Comparison of ENCODE assay signal across 24 cellular contexts in the genomic region with DNA sequence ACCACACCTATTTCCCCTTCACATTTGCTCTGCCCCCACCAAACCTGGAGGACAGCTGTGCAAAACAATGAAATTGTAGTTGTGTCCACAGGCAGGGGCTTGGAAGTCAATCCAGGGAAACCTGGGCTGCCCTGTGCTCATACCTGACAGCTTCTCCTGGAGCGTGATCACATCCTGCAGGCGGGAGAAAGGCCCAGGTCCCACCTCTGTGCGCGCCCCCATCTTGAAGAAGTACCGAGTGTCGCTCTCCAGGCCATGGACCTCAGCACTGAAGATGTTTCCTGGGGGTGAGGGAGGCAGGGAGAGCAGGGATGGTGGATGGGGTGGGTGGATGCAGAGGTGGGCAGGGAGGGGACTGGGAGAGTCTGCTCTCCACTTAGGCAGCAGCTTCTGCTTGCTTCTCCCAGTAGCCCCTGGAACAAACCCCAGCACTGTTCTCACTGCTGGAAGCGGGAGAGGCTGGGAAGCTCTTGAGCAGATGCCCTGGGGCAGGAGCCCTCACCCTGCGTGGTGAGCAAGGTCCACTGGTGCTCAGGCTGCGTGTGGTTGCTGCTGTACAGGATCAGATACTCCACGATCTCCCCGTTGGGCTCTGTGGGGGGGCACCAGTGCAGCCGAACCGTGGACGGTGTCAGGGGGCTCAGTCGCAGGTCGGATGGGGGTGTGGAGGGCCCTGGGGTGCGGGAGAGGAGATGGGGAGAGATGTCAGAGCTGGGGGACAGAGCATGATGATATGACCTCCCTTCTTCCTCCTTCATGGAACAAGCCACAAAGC. TPM values are rescaled to one million over a fixed set of nuclear protein-coding genes. Genes with fewer than 3 reads are reported as not detected.
A peak's percentile ranks its signal among the peaks of the same experiment; 100 is the strongest.
DNase-seq lines count a peak whose midpoint lies in the region; ATAC-seq and TF ChIP-seq lines count a peak whose summit lies in the region.
"Had no signal": no experiment of that assay in that cellular context is flagged by ENCODE, and none has a peak within 500 bp of the region (broad histone marks: within the 10 kb centered on the region; RNA-seq: fewer than 3 reads in every experiment).

No MANE protein-coding gene starts in this region.

- no peak for TF ChIP-seq EP300 in esophagus muscularis mucosa (IDR thresholded peaks at IDR 0.05)

- no peak for TF ChIP-seq POLR2A in esophagus muscularis mucosa (IDR thresholded peaks at IDR 0.05; ENCODE audit: low read depth)

- H3K27ac ChIP-seq in left ventricle myocardium inferior (replicated peaks) (no peak overlapping the region), right cardiac atrium (ENCODE audit: low read length) (no peak overlapping the region), lower lobe of right lung (no peak overlapping the region), esophagus muscularis mucosa (replicated peaks in 1 of 4) (no peak overlapping the region)
- H3K27ac ChIP-seq: A549; BLaER1 treated with 17β-estradiol and CSF1 and Interleukin-3, amounts not matched to agents 10 nM and 100 nM had no signal

- no peak overlapping the region for H3K4me3 Mint-ChIP-seq in chondrocyte (ENCODE audit: unreplicated experiment)
- H3K4me3 Mint-ChIP-seq: CD14-positive monocyte; CD4-positive, alpha-beta T cell; GM23338 had no signal

- H3K36me3 Mint-ChIP-seq in chondrocyte (ENCODE audit: low read depth): peaks cover 27% of the 10 kb centered on the region
- H3K36me3 Mint-ChIP-seq: CD14-positive monocyte had no signal

- peaks cover 9% of the 10 kb centered on the region for H3K4me1 Mint-ChIP-seq in chondrocyte (ENCODE audit: low read depth)

- H3K9me3 ChIP-seq in left ventricle myocardium inferior (replicated peaks): no peaks in the 10 kb centered on the region
- H3K9me3 ChIP-seq in right cardiac atrium (ENCODE audit: control insufficient read depth, low read length): no peaks in the 10 kb centered on the region
- no peaks in the 10 kb centered on the region for H3K9me3 ChIP-seq in lower lobe of right lung
- no peaks in the 10 kb centered on the region for H3K9me3 ChIP-seq in esophagus muscularis mucosa
- H3K9me3 ChIP-seq: A549; BE2C; BLaER1 treated with 17β-estradiol and CSF1 and Interleukin-3, amounts not matched to agents 10 nM and 100 nM; Caco-2; HAP-1 had no signal

- H3K36me3 ChIP-seq in left ventricle myocardium inferior: no peaks in the 10 kb centered on the region
- no peaks in the 10 kb centered on the region for H3K36me3 ChIP-seq in lower lobe of right lung
- H3K36me3 ChIP-seq in esophagus muscularis mucosa: no peaks in the 10 kb centered on the region
- H3K36me3 ChIP-seq: BE2C; BLaER1 treated with 17β-estradiol and CSF1 and Interleukin-3, amounts not matched to agents 10 nM and 100 nM; HAP-1 had no signal

- H3K27me3 Mint-ChIP-seq in chondrocyte (ENCODE audit: low read depth): no peaks in the 10 kb centered on the region

- intact Hi-C loops in left ventricle myocardium inferior (cut with micrococcal nuclease): loop anchor here (5.0 kb wide), 1 partner anchor 71 kb away; no protein-coding TSS in a partner anchor
- intact Hi-C loops in right cardiac atrium (cut with DNase I): no loop called here
- intact Hi-C loops in lower lobe of right lung (cut with DNase I): no loop called here
- intact Hi-C loops in esophagus muscularis mucosa (cut with DNase I): no loop called here

- peak; percentile 2 for DNase-seq in left ventricle myocardium inferior
- no peak for DNase-seq in right cardiac atrium
- peak; percentile 91 for DNase-seq in chondrocyte (ENCODE audit: low spot score)
- DNase-seq in lower lobe of right lung: peak; percentile 40
- DNase-seq in COLO829 (ENCODE audit: low spot score): no peak
- no peak for DNase-seq in esophagus muscularis mucosa (ENCODE audit: extremely low spot score)
- DNase-seq: 8988T; ACHN; AML-193; BE2C; Caco-2; CD4-positive, alpha-beta T cell; DMS153; DMS79; EL; GDM1 had no signal

- ATAC-seq in right cardiac atrium (no peak), lower lobe of right lung (no peak), GM18498 (IDR thresholded peaks at IDR 0.05; ENCODE audit: unreplicated experiment) (no peak)
- ATAC-seq: A549, GM12878, GM23338 had no signal

- H3K9me3 Mint-ChIP-seq in chondrocyte (ENCODE audit: low read depth): no peaks in the 10 kb centered on the region
- H3K9me3 Mint-ChIP-seq: CD4-positive, alpha-beta T cell; GM23338 had no signal

- H3K27me3 ChIP-seq in left ventricle myocardium inferior (ENCODE audit: low read depth) (peaks cover 4% of the 10 kb centered on the region), right cardiac atrium (ENCODE audit: control insufficient read depth, insufficient read depth) (no peaks in the 10 kb centered on the region), lower lobe of right lung (ENCODE audit: low read depth) (no peaks in the 10 kb centered on the region), esophagus muscularis mucosa (peaks cover 0 to 5% (median 0%) of the 10 kb centered on the region in 4 donors)
- H3K27me3 ChIP-seq: BE2C had no signal

- H3K4me1 ChIP-seq in left ventricle myocardium inferior (peaks cover 36% of the 10 kb centered on the region), right cardiac atrium (ENCODE audit: control insufficient read depth, insufficient read depth, low read length) (no peaks in the 10 kb centered on the region), lower lobe of right lung (peaks cover 15% of the 10 kb centered on the region), esophagus muscularis mucosa (peaks cover 21 to 24% (median 22%) of the 10 kb centered on the region in 4 donors)

- no peak overlapping the region for H3K27ac Mint-ChIP-seq in chondrocyte (ENCODE audit: unreplicated experiment)
- H3K27ac Mint-ChIP-seq: CD14-positive monocyte; CD4-positive, alpha-beta T cell; GM23338 had no signal

- TF ChIP-seq CTCF in left ventricle myocardium inferior (IDR thresholded peaks at IDR 0.05; ENCODE audit: borderline replicate concordance) (no peak), chondrocyte (IDR thresholded peaks at IDR 0.05) (no peak), lower lobe of right lung (IDR thresholded peaks at IDR 0.05) (no peak), esophagus muscularis mucosa (IDR thresholded peaks at IDR 0.05) (no peak)

- WGBS in right cardiac atrium: 89% methylated on average over 17 of the region's 17 CpGs
- whole genome bisulfite sequencing in esophagus muscularis mucosa: 89% methylated on average over 13 of the region's 17 CpGs

- H3K4me3 ChIP-seq in left ventricle myocardium inferior (no peak overlapping the region), right cardiac atrium (ENCODE audit: low read length) (no peak overlapping the region), lower lobe of right lung (no peak overlapping the region), esophagus muscularis mucosa (no peak overlapping the region)
- H3K4me3 ChIP-seq: A549; BLaER1 treated with 17β-estradiol and CSF1 and Interleukin-3, amounts not matched to agents 10 nM and 100 nM; GM12878; GM23338; HAP-1 had no signal

RNA-seq across cellular contexts. Expression of a gene that starts 10.7 kb away (rescaled TPM):
- total RNA-seq in left ventricle myocardium inferior (0.16 TPM), right cardiac atrium (under 1 TPM in 2 of 4 donors, not detected in 2; 0.09 to 0.14 TPM), chondrocyte (0.13 to 0.31 TPM (median 0.27 TPM) in 3 replicates), lower lobe of right lung (not detected), esophagus muscularis mucosa (under 1 TPM in 1 of 4 donors, not detected in 3; 0.17 TPM)
- 0.09 TPM for polyA plus RNA-seq in right cardiac atrium
- total RNA-seq: CD4-positive, alpha-beta T cell; H4 had no signal
- polyA plus RNA-seq: CD14-positive monocyte had no signal

RNA-seq across cellular contexts. Expression of a gene that starts 34.3 kb away (rescaled TPM):
- total RNA-seq in left ventricle myocardium inferior (0.96 TPM), right cardiac atrium (1 to 10 TPM; 1.6 to 5.3 (median 4.4) TPM), chondrocyte (41.4 to 48.6 TPM (median 47.2 TPM) in 3 replicates), lower lobe of right lung (3.6 TPM), esophagus muscularis mucosa (1 to 10 TPM in 3 of 4 donors, under 1 TPM in 1; 0.52 to 2.8 (median 2.2) TPM)
- 2.2 TPM for polyA plus RNA-seq in right cardiac atrium
- total RNA-seq: CD4-positive, alpha-beta T cell had no signal
- polyA plus RNA-seq: CD14-positive monocyte had no signal

Comparison
In these comparisons a context has a peak if more than half of its experiments do, and no peak if none do; other contexts are left out.
1. DNase-seq: peak in left ventricle myocardium inferior (single experiment), chondrocyte (single experiment) and lower lobe of right lung (single experiment); none in right cardiac atrium (0 of 3), COLO829 (single experiment) and esophagus muscularis mucosa (single experiment).